Comparison of ENCODE assay signal across 25 cellular contexts in the genomic region with DNA sequence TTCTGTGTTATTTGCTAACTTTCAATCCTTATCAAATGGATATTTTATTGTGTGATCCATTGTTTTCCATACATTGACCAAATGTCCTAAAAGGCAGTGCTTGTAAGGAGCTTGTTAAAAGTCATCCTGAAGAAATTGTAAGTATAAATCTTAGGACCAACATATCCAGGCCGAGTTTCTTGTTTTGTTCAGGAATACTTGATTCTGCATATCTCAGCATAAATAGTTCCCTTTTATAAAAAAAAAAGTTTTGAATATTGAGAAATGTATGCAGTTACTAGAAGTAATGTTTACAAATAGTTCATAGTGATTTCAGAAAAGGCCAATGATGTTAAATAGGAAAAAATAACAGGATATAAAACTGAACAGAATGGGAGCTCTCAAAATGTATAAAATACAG. TPM values are rescaled to one million over a fixed set of nuclear protein-coding genes. Genes with fewer than 3 reads are reported as not detected.
"Had no signal": no experiment of that assay in that cellular context is flagged by ENCODE, and none has a peak within 500 bp of the region (broad histone marks: within the 10 kb centered on the region; RNA-seq: fewer than 3 reads in every experiment).

No MANE protein-coding gene starts in this region.

- H3K9me3 ChIP-seq: ovary, psoas muscle, stomach, suprapubic skin, testis, tibial artery, transverse colon, upper lobe of right lung, uterus had no signal

- H3K79me2 ChIP-seq: parathyroid adenoma had no signal

- H3K36me3 ChIP-seq: neural progenitor cell, ovary, stomach, suprapubic skin, tibial artery, transverse colon, upper lobe of right lung, uterus had no signal

- H3K4me2 ChIP-seq: neural progenitor cell had no signal

- H3K27me3 ChIP-seq: ovary, testis, uterus had no signal

- H3K4me1 ChIP-seq: parathyroid adenoma had no signal

- H3K4me3 ChIP-seq: neural progenitor cell, ovary, psoas muscle, skin epidermis, stomach, suprapubic skin, testis, tibial artery, transverse colon, upper lobe of right lung, uterus had no signal

- H2AFZ ChIP-seq: neural progenitor cell, parathyroid adenoma had no signal

- H3K27ac ChIP-seq: neural progenitor cell, ovary, parathyroid adenoma, psoas muscle, skin epidermis, stomach, suprapubic skin, testis, tibial artery, transverse colon, upper lobe of right lung, uterus had no signal

- ATAC-seq: naive thymus-derived CD4-positive, alpha-beta T cell; natural killer cell; psoas muscle; right cardiac atrium; sciatic nerve; stimulated activated effector memory CD8-positive, alpha-beta T cell treated with anti-CD3 and anti-CD28 coated beads, Interleukin-12 subunit alpha, Interleukin-12 subunit beta, amount 100 ng/mL, for 72 hours; upper lobe of right lung had no signal

- DNase-seq: naive thymus-derived CD4-positive, alpha-beta T cell; natural killer cell; occipital lobe; ovary; right cardiac atrium; stimulated activated CD4-positive, alpha-beta T cell treated with anti-CD3 and anti-CD28 coated beads, Interleukin-15, amount 100 ng/mL, for 24 hours; stimulated activated CD4-positive, alpha-beta T cell treated with anti-CD3 and anti-CD28 coated beads, Interleukin-2, amount 100 ng/mL, for 24 hours; stimulated activated CD4-positive, alpha-beta T cell treated with anti-CD3 and anti-CD28 coated beads, Interleukin-2, amount 100 ng/mL, for 48 hours; stimulated activated CD4-positive, alpha-beta T cell treated with anti-CD3 and anti-CD28 coated beads, Interleukin-4, amount 100 ng/mL, for 24 hours; stimulated activated naive B cell treated with anti-CD40 and anti-IgM and Interleukin-4, amounts not matched to agents 10 μg/mL and 1 μg/mL and 100 μg/mL, for 72 hours; stimulated activated naive CD4-positive, alpha-beta T cell treated with Interleukin-2 at 50 U/mL for 16 hours; stomach; testis; transverse colon; upper lobe of right lung; uterus had no signal

- H3K9ac ChIP-seq: neural progenitor cell, parathyroid adenoma had no signal

RNA-seq across cellular contexts. Expression of gene GRID1, which starts 6.7 kb away (rescaled TPM):
- total RNA-seq: naive thymus-derived CD4-positive, alpha-beta T cell; natural killer cell; osteoblast had no signal
- polyA plus RNA-seq: naive thymus-derived CD4-positive, alpha-beta T cell had no signal
